8 cellular contexts compared by ENCODE assay signal in genomic region chr16:22537996-22538395, GRCh38. TPM values are rescaled to one million over a fixed set of nuclear protein-coding genes. Genes with fewer than 3 reads are reported as not detected.
DNase-seq lines count a peak whose midpoint lies in the region; ATAC-seq, FAIRE-seq and TF ChIP-seq lines count a peak whose summit lies in the region.
"Not testable (repeated sequence)": the region's sequence is repeated elsewhere in the genome, so short reads cannot be mapped to it uniquely, and the experiment has no call there.

No MANE protein-coding gene starts in this region.

- POLR2A ChIA-PET in OCI-LY7 (lab: Charles Lee); K562 (lab: Yijun Ruan, JAX): not testable (repeated sequence)

- H3K27me3 Mint-ChIP-seq in activated CD8-positive, alpha-beta memory T cell treated with anti-CD3 and anti-CD28 coated beads, Interleukin-2, amount 10 ng/mL, durations not matched to agents 7 days and 5 days; nephron progenitor cell (ENCODE audit: low read depth, poor library complexity): not testable (repeated sequence)

- WGBS in K562 (ENCODE audit: insufficient coverage, low coverage, missing lambda C conversion rate) = 61% methylated on average over 4 of the region's 4 CpGs

- not testable (repeated sequence) for H3K4me3 Mint-ChIP-seq in activated CD8-positive, alpha-beta memory T cell treated with anti-CD3 and anti-CD28 coated beads, Interleukin-2, amount 10 ng/mL, durations not matched to agents 7 days and 5 days; nephron progenitor cell

- TF ChIP-seq POLR2A in K562 (conservative IDR thresholded peaks at IDR 0.05) = peak; percentile 49; the same call in 1 of the 2 replicates

- not testable (repeated sequence) for BruUV-seq in OCI-LY7 (replicated peaks; lab: Mats Ljungman, UMichigan); K562 (replicated peaks; lab: Mats Ljungman, UMichigan)

- not testable (repeated sequence) for ATAC-seq in activated CD8-positive, alpha-beta memory T cell treated with anti-CD3 and anti-CD28 coated beads, Interleukin-2, amount 10 ng/mL, durations not matched to agents 7 days and 5 days; K562; left lobe of liver; upper lobe of right lung

- not testable (repeated sequence) for H3K9me3 ChIP-seq in BLaER1; OCI-LY7 (ENCODE audit: low read length); K562 (replicated peaks; ENCODE audit: control insufficient read depth, insufficient read depth, low read depth, low read length); upper lobe of right lung

- not testable (repeated sequence) for H3K27me3 ChIP-seq in BLaER1; K562 (ENCODE audit: control insufficient read depth in 2 of 2, insufficient read depth in 2 of 2, low read length in 2 of 2); upper lobe of right lung

- H3K9me3 Mint-ChIP-seq in activated CD8-positive, alpha-beta memory T cell treated with anti-CD3 and anti-CD28 coated beads, Interleukin-2, amount 10 ng/mL, durations not matched to agents 7 days and 5 days (ENCODE audit: low read depth); nephron progenitor cell: not testable (repeated sequence)

- TF ChIP-seq EP300 in K562 (IDR thresholded peaks at IDR 0.05; ENCODE audit: low read length) = not testable (repeated sequence)

- not testable (repeated sequence) for H3K4me1 Mint-ChIP-seq in activated CD8-positive, alpha-beta memory T cell treated with anti-CD3 and anti-CD28 coated beads, Interleukin-2, amount 10 ng/mL, durations not matched to agents 7 days and 5 days; nephron progenitor cell

- H3K4me2 ChIP-seq in BLaER1 = peak overlapping the region; percentile 16; the same call in 1 of the 2 replicates
- not testable (repeated sequence) for H3K4me2 ChIP-seq in OCI-LY7 (ENCODE audit: low read length); K562 (ENCODE audit: insufficient read depth, low read length)

- not testable (repeated sequence) for H3K27ac ChIP-seq in BLaER1; OCI-LY7 (ENCODE audit: low read depth, low read length, poor library complexity, severe bottlenecking); K562 (ENCODE audit: extremely low read depth, low read depth, low read length); upper lobe of right lung

- H3K4me1 ChIP-seq in BLaER1; OCI-LY7 (ENCODE audit: insufficient read depth, low read length, poor library complexity, severe bottlenecking); K562 (replicated peaks in 1 of 2; ENCODE audit: control insufficient read depth in 2 of 2, insufficient read depth in 2 of 2, low read length in 2 of 2); upper lobe of right lung: not testable (repeated sequence)

- not testable (repeated sequence) for H3K9me2 ChIP-seq in OCI-LY7 (ENCODE audit: insufficient read depth, low read length)

- not testable (repeated sequence) for H3K36me3 ChIP-seq in BLaER1; OCI-LY7 (ENCODE audit: insufficient read depth, low read length); K562 (ENCODE audit: control insufficient read depth, insufficient read depth, low read length); upper lobe of right lung

- H4K20me1 ChIP-seq in BLaER1; OCI-LY7 (ENCODE audit: insufficient read depth, low read length); K562 (replicated peaks; ENCODE audit: control insufficient read depth, insufficient read depth, low read length): not testable (repeated sequence)

- not testable (repeated sequence) for TF ChIP-seq RAD21 in K562 (CRISPR knock-in tag; conservative IDR thresholded peaks at IDR 0.05 in 1 of 2, IDR thresholded peaks at IDR 0.05 in 1 of 2)

- H2AFZ ChIP-seq in OCI-LY7 (ENCODE audit: low read length); K562 (ENCODE audit: low read depth, low read length): not testable (repeated sequence)

- H3K9me1 ChIP-seq in K562 (ENCODE audit: control insufficient read depth, insufficient read depth, low read length) = not testable (repeated sequence)

- not testable (repeated sequence) for H3K4me3 ChIP-seq in BLaER1; OCI-LY7 (ENCODE audit: low read depth, low read length, poor library complexity, severe bottlenecking); K562; upper lobe of right lung

- FAIRE-seq in K562 (lab: Jason Lieb, UNC) = not testable (repeated sequence)

- not testable (repeated sequence) for H3K36me3 Mint-ChIP-seq in activated CD8-positive, alpha-beta memory T cell treated with anti-CD3 and anti-CD28 coated beads, Interleukin-2, amount 10 ng/mL, durations not matched to agents 7 days and 5 days; nephron progenitor cell (ENCODE audit: low read depth)

- not testable (repeated sequence) for H3K27ac Mint-ChIP-seq in activated CD8-positive, alpha-beta memory T cell treated with anti-CD3 and anti-CD28 coated beads, Interleukin-2, amount 10 ng/mL, durations not matched to agents 7 days and 5 days
- peak overlapping the region; percentile 92 for H3K27ac Mint-ChIP-seq in nephron progenitor cell

- TF ChIP-seq CTCF in OCI-LY7 (conservative IDR thresholded peaks at IDR 0.05; ENCODE audit: low read length); K562 (IDR thresholded peaks at IDR 0.05 in 2 of 3, conservative IDR thresholded peaks at IDR 0.05 in 1 of 3; ENCODE audit: insufficient read depth in 2 of 3, low read depth in 1 of 3, low read length in 3 of 3); nephron progenitor cell (IDR thresholded peaks at IDR 0.05); upper lobe of right lung (IDR thresholded peaks at IDR 0.05): not testable (repeated sequence)

- intact Hi-C loops in OCI-LY7 (cut with micrococcal nuclease; ENCODE audit: unreplicated experiment); K562 (cut with micrococcal nuclease); upper lobe of right lung (cut with DNase I): not testable (repeated sequence)

- in situ Hi-C loops in K562 (cut with MboI) = not testable (repeated sequence)

- CTCF ChIA-PET in OCI-LY7 (lab: Charles Lee; ENCODE audit: unreplicated experiment); activated CD8-positive, alpha-beta memory T cell treated with anti-CD3 and anti-CD28 coated beads, Interleukin-2, amount 10 ng/mL, durations not matched to agents 7 days and 5 days (lab: Charles Lee); K562 (lab: Yijun Ruan, JAX; ENCODE audit: low intra/inter-chr PET ratio): not testable (repeated sequence)

- not testable (repeated sequence) for H3K79me2 ChIP-seq in OCI-LY7 (ENCODE audit: insufficient read depth, low read depth, low read length); K562 (ENCODE audit: control insufficient read depth, insufficient read depth, low read length)

- not testable (repeated sequence) for H3K9ac ChIP-seq in BLaER1; K562 (ENCODE audit: insufficient read depth in 1 of 2, low read depth in 2 of 2, low read length in 2 of 2)

- DNase-seq in HT-29 (ENCODE audit: low spot score) (peak; percentile 0), OCI-LY7 (ENCODE audit: low spot score) (peak; percentile 3), left lobe of liver (ENCODE audit: low spot score) (peak; percentile 32), upper lobe of right lung (peak; percentile 60)
- DNase-seq in activated CD8-positive, alpha-beta memory T cell treated with anti-CD3 and anti-CD28 coated beads, Interleukin-2, amount 10 ng/mL, durations not matched to agents 7 days and 5 days = peak; percentile 37
- DNase-seq in K562 (ENCODE audit: extremely low read depth in 1 of 4, low spot score in 3 of 4); nephron progenitor cell: not testable (repeated sequence)

TF ChIP-seq in K562, 482 proteins besides CTCF, POLR2A, EP300 and RAD21:
- TF ChIP-seq SUPT5H (IDR thresholded peaks at IDR 0.05) = 0 out of 2 replicates have a peak, but pooled peaks have one; percentile 34

RNA-seq across cellular contexts. Expression of gene NPIPB5, which starts 27.3 kb away (rescaled TPM):
- 56.0 and 74.1 TPM in 2 replicates for total RNA-seq in HT-29 (2014; rRNA removed; shearing (Covaris generic))
- total RNA-seq in OCI-LY7 (2014; rRNA removed; shearing (Covaris generic)) = 124 and 148 TPM in 2 replicates
- total RNA-seq in OCI-LY7 (2022) = 503 and 613 TPM in 2 replicates
- 100 to 1,000 TPM; 228 to 395 TPM for total RNA-seq in activated CD8-positive, alpha-beta memory T cell treated with anti-CD3 and anti-CD28 coated beads, Interleukin-2, amount 10 ng/mL, durations not matched to agents 7 days and 5 days
- 926 and 2,787 TPM in 2 replicates for total RNA-seq in K562 (2011; cell fraction: chromatin; rRNA removed; ENCODE audit: low replicate concordance)
- total RNA-seq in K562 (2011; cell fraction: nucleolus; rRNA removed) = 309 and 455 TPM in 2 replicates
- 981 and 1,262 TPM in 2 replicates for total RNA-seq in K562 (2011; cell fraction: nucleoplasm; rRNA removed)
- total RNA-seq in K562 (2014; rRNA removed) = 26.0 and 28.4 TPM in 2 replicates
- 104 and 117 TPM in 2 replicates for total RNA-seq in K562 (2014; rRNA removed; fragmentation: Illumina TruSeq; extraction: Trizol)
- 71.2 and 81.4 TPM in 2 replicates for total RNA-seq in K562 (2015; rRNA removed; fragmentation: Illumina TruSeq; extraction: Trizol)
- total RNA-seq in K562 (2021) = 98.1 and 118 TPM in 2 replicates
- 43.9 and 59.4 TPM in 2 replicates for polyA plus RNA-seq in K562 (2011; rRNA removed)
- 20.1 and 26.0 TPM in 2 replicates for polyA plus RNA-seq in K562 (2011; cell fraction: cytosol; rRNA removed)
- polyA plus RNA-seq in K562 (2011; cell fraction: nucleus; rRNA removed) = 120 and 309 TPM in 2 replicates
- polyA plus RNA-seq in K562 (2012) = 41.8 and 66.8 TPM in 2 replicates
- polyA plus RNA-seq in K562 (2014; fragmentation: Illumina TruSeq; extraction: Trizol) = 66.4 and 94.6 TPM in 2 replicates
- polyA plus RNA-seq in K562 (2014; fragmentation: Nextera tagmentation; extraction: Ambion mirVana) = 1 to 10 TPM; 4.6 to 8.5 TPM
- 73.4 and 80.1 TPM in 2 replicates for polyA plus RNA-seq in K562 (2014; rRNA removed)
- polyA minus RNA-seq in K562 (2011; rRNA and poly(A)+ RNA removed) = 160 and 202 TPM in 2 replicates
- polyA minus RNA-seq in K562 (2011; cell fraction: cytosol; rRNA and poly(A)+ RNA removed) = 47.8 and 49.0 TPM in 2 replicates
- polyA minus RNA-seq in K562 (2011; cell fraction: nucleus; rRNA and poly(A)+ RNA removed) = 191 and 201 TPM in 2 replicates
- 81.3 TPM for total RNA-seq in left lobe of liver
- total RNA-seq in upper lobe of right lung = 226 TPM
